In the genomic region with DNA sequence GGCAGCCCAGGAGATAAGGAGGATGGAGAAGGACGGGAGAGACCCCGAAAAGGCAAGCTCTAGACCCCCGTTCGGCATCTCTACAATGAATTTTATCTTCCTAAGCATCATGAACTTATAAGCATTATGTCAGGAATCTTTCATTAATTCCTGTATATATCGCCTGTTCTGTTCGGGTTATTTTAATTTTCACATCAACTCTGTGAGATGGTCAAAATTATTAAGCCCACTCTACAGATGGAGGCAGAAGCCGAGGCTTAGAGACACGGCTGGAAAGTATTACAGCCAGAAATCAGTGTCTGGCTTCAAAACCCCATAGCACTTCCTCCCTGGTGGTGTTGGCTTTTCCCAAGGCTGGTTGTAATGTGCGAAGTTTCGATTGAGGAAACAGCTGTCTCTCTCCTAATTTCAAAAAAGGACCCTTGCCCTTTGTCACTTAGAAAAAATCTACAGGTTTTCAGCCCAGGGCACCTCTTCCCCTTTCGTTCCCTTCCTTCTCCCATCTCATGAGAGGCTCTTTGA, we compare ENCODE assay signal across 8 cellular contexts.
DNase-seq lines count a peak whose midpoint lies in the region; ATAC-seq and TF ChIP-seq lines count a peak whose summit lies in the region.

No MANE protein-coding gene starts in this region.

- H3K27ac ChIP-seq in OCI-LY3 (ENCODE audit: low read length), result no peak overlapping the region
- no peak overlapping the region for H3K27ac ChIP-seq in effector memory CD4-positive, alpha-beta T cell (ENCODE audit: insufficient read depth, low read length, poor library complexity, severe bottlenecking)
- H3K27ac ChIP-seq in parathyroid adenoma, result no peak overlapping the region

- no peak overlapping the region for H3K9ac ChIP-seq in OCI-LY3 (ENCODE audit: low read length)
- H3K9ac ChIP-seq in parathyroid adenoma, result no peak overlapping the region

- H3K79me2 ChIP-seq in OCI-LY3 (ENCODE audit: low read length) (no peaks in the 10 kb centered on the region), parathyroid adenoma (no peaks in the 10 kb centered on the region)

- H3K9me3 ChIP-seq in OCI-LY3 (ENCODE audit: insufficient read depth, low read length) (no peaks in the 10 kb centered on the region), parathyroid adenoma (ENCODE audit: control insufficient read depth, low read length) (no peaks in the 10 kb centered on the region)
- H3K9me3 ChIP-seq in effector memory CD4-positive, alpha-beta T cell (ENCODE audit: control insufficient read depth, low read length), result no peaks in the 10 kb centered on the region

- H3K36me3 ChIP-seq in OCI-LY3 (replicated peaks; ENCODE audit: low read depth, low read length) (no peaks in the 10 kb centered on the region), parathyroid adenoma (ENCODE audit: control insufficient read depth, insufficient read depth, low read length) (no peaks in the 10 kb centered on the region)
- H3K36me3 ChIP-seq in effector memory CD4-positive, alpha-beta T cell (ENCODE audit: control insufficient read depth, insufficient read depth, low read length), result no peaks in the 10 kb centered on the region

- H3K4me3 ChIP-seq in OCI-LY3 (ENCODE audit: low read length), result peak overlapping the region; percentile 76
- H3K4me3 ChIP-seq in effector memory CD4-positive, alpha-beta T cell (ENCODE audit: insufficient read depth, low read depth, low read length, poor library complexity, severe bottlenecking), result peak overlapping the region; percentile 81
- peak overlapping the region; percentile 69 for H3K4me3 ChIP-seq in parathyroid adenoma (ENCODE audit: low read depth, low read length)

- H3K4me1 ChIP-seq in OCI-LY3 (ENCODE audit: low read length), result no peaks in the 10 kb centered on the region
- peaks cover 21% of the 10 kb centered on the region for H3K4me1 ChIP-seq in effector memory CD4-positive, alpha-beta T cell (ENCODE audit: control insufficient read depth, insufficient read depth, low read length, poor library complexity, severe bottlenecking)
- H3K4me1 ChIP-seq in parathyroid adenoma, result peaks cover 4% of the 10 kb centered on the region

- H3K27me3 ChIP-seq in OCI-LY3 (ENCODE audit: low read depth, low read length), result peaks cover 33% of the 10 kb centered on the region
- H3K27me3 ChIP-seq in effector memory CD4-positive, alpha-beta T cell (replicated peaks; ENCODE audit: control insufficient read depth, insufficient read depth, low read length, poor library complexity, severe bottlenecking), result peaks cover 34% of the 10 kb centered on the region
- H3K27me3 ChIP-seq in parathyroid adenoma (ENCODE audit: control insufficient read depth, insufficient read depth, low read length), result no peaks in the 10 kb centered on the region

- intact Hi-C loops in head of caudate nucleus (cut with DNase I), result loop anchor here (5.0 to 10.0 kb wide), 2 partner anchors 147 to 449 kb away; no protein-coding TSS in a partner anchor

- ATAC-seq in HG02623 (IDR thresholded peaks at IDR 0.05; ENCODE audit: unreplicated experiment), result no peak

- peak; percentile 62 for DNase-seq in DMS79 treated with DMSO at 0.1 percent for 48 hours (lab: John Stamatoyannopoulos, UW)
- DNase-seq in effector memory CD4-positive, alpha-beta T cell, result no peak
- no peak for DNase-seq in EL
- no peak for DNase-seq in HCEC 1CT
- DNase-seq in head of caudate nucleus, result no peak

- 0 out of 2 replicates have a peak overlapping the region, but pooled peaks have one; percentile 1 for H2AFZ ChIP-seq in OCI-LY3 (ENCODE audit: low read depth, low read length)
- peak overlapping the region; percentile 100 for H2AFZ ChIP-seq in parathyroid adenoma

- TF ChIP-seq CTCF in OCI-LY3 (IDR thresholded peaks at IDR 0.05; ENCODE audit: low read depth, low read length) (no peak; the same call in none of the 2 replicates), parathyroid adenoma (IDR thresholded peaks at IDR 0.05) (no peak)

- no peaks in the 10 kb centered on the region for H4K20me1 ChIP-seq in OCI-LY3 (ENCODE audit: insufficient read depth, low read length)

- H3K4me2 ChIP-seq in OCI-LY3 (ENCODE audit: low read length) (peak overlapping the region; percentile 87), parathyroid adenoma (ENCODE audit: low read length) (peak overlapping the region; percentile 96)
